Comparison of ENCODE assay signal across 26 cellular contexts in the genomic region with DNA sequence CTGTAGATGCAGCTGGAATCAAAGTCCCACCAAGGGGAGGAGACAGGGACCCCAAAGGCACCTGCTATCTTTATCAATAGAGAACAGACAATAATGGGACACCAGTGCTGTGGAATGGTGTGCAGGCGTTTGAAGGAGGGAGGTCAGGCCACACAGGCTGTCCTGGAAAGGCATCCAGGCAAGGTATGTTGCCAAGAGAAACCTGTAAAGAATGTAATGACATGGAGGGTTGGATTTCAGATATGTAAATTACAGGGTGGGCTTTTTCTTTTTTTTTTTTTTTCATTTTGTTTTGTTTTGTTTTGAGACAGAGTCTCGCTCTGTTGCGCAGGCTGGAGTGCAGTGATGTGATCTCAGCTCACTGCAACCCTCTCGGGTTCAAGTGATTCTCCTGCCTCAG. TPM values are rescaled to one million over a fixed set of nuclear protein-coding genes. Genes with fewer than 3 reads are reported as not detected.
"Had no signal": no experiment of that assay in that cellular context is flagged by ENCODE, and none has a peak within 500 bp of the region (broad histone marks: within the 10 kb centered on the region; RNA-seq: fewer than 3 reads in every experiment).

No MANE protein-coding gene starts in this region.

- H3K4me3 Mint-ChIP-seq: activated CD4-positive, alpha-beta T cell treated with anti-CD3 and anti-CD28 coated beads for 36 hours; activated CD8-positive, alpha-beta T cell treated with anti-CD3 and anti-CD28 coated beads for 36 hours; activated naive CD8-positive, alpha-beta T cell treated with anti-CD3 and anti-CD28 coated beads, Interleukin-2, amount 10 ng/mL, durations not matched to agents 7 days and 5 days; activated T-cell treated with anti-CD3 and anti-CD28 coated beads, Interleukin-2, amount 50 U/mL, for 72 hours; T-helper 1 cell treated with Interleukin-12 subunit alpha and Interleukin-12 subunit beta and Interleukin-4 antibody, amounts not matched to agents 30 μg/mL and 1 μg/mL, for 36 hours had no signal

- H3K27me3 ChIP-seq: adrenal gland, Peyer's patch, SJSA1 had no signal

- H3K36me3 ChIP-seq: adrenal gland, Peyer's patch, SJSA1, WERI-Rb-1 had no signal

- DNase-seq: activated CD4-positive, alpha-beta T cell treated with anti-CD3 and anti-CD28 coated beads for 36 hours; activated CD4-positive, alpha-beta T cell treated with anti-CD3 and anti-CD28 coated beads, Interleukin-2, amount 50 U/mL, for 1 hour; activated CD8-positive, alpha-beta memory T cell treated with anti-CD3 and anti-CD28 coated beads, Interleukin-2, amount 50 U/mL, for 4 hours; activated CD8-positive, alpha-beta T cell treated with anti-CD3 and anti-CD28 coated beads for 36 hours; activated gamma-delta T cell treated with Interleukin-2 at 50 U/mL for 16 hours; activated naive CD4-positive, alpha-beta T cell treated with anti-CD3 and anti-CD28 coated beads, Interleukin-2, amount 50 U/mL, for 16 hours; activated naive CD8-positive, alpha-beta T cell treated with anti-CD3 and anti-CD28 coated beads, Interleukin-2, amount 10 ng/mL, durations not matched to agents 7 days and 5 days; activated T-cell treated with anti-CD3 and anti-CD28 coated beads, Interleukin-2, amount 50 U/mL, for 72 hours; adrenal gland; anterior cingulate cortex; central memory CD4-positive, alpha-beta T cell; MM.1S; NCI-H1105; NCI-H1436; NCI-H1694 treated with DMSO at 0.1 percent for 48 hours; NCI-H2029 treated with DMSO at 0.1 percent for 48 hours; NCI-H510A treated with DMSO at 0.1 percent for 48 hours; NCI-H69; Peyer's patch; SHP77; WERI-Rb-1 had no signal

- H3K9me3 ChIP-seq: adrenal gland, Peyer's patch, SJSA1 had no signal

- H3K27ac ChIP-seq: adrenal gland, KMS-11, Peyer's patch, SJSA1, WERI-Rb-1 had no signal

- ATAC-seq: activated CD4-positive, alpha-beta T cell treated with anti-CD3 and anti-CD28 coated beads for 36 hours; activated CD8-positive, alpha-beta T cell treated with anti-CD3 and anti-CD28 coated beads for 36 hours; activated T-cell treated with anti-CD3 and anti-CD28 coated beads, Interleukin-2, amount 50 U/mL, for 72 hours had no signal

- H3K27ac Mint-ChIP-seq: activated CD4-positive, alpha-beta T cell treated with anti-CD3 and anti-CD28 coated beads for 36 hours; activated CD8-positive, alpha-beta T cell treated with anti-CD3 and anti-CD28 coated beads for 36 hours; activated naive CD8-positive, alpha-beta T cell treated with anti-CD3 and anti-CD28 coated beads, Interleukin-2, amount 10 ng/mL, durations not matched to agents 7 days and 5 days; activated T-cell treated with anti-CD3 and anti-CD28 coated beads, Interleukin-2, amount 50 U/mL, for 72 hours; activated T-helper 2 cell treated with anti-CD3 and anti-CD28 coated beads, Interferon-gamma antibody, Interleukin-2, Interleukin-4, amounts not matched to agents 10 μg/mL and 5 μg/mL and 100 μg/mL, durations not matched to agents 14 hours and 24 hours and 36 hours; T-helper 1 cell treated with Interleukin-12 subunit alpha and Interleukin-12 subunit beta and Interleukin-4 antibody, amounts not matched to agents 30 μg/mL and 1 μg/mL, for 36 hours had no signal

- H3K27me3 Mint-ChIP-seq: activated CD4-positive, alpha-beta T cell treated with anti-CD3 and anti-CD28 coated beads for 36 hours; activated CD8-positive, alpha-beta T cell treated with anti-CD3 and anti-CD28 coated beads for 36 hours had no signal

- H3K4me3 ChIP-seq: adrenal gland, Peyer's patch, SJSA1 had no signal

- H3K4me2 ChIP-seq: KMS-11 had no signal

- H3K9ac ChIP-seq: KMS-11 had no signal

RNA-seq across cellular contexts. Expression of a gene that starts 9.8 kb away (rescaled TPM):
- total RNA-seq: activated CD4-positive, alpha-beta T cell treated with anti-CD3 and anti-CD28 coated beads for 36 hours had no signal

RNA-seq across cellular contexts. Expression of a gene that starts 52.6 kb away (rescaled TPM):
- total RNA-seq: activated CD4-positive, alpha-beta T cell treated with anti-CD3 and anti-CD28 coated beads for 36 hours; activated CD8-positive, alpha-beta T cell treated with anti-CD3 and anti-CD28 coated beads for 36 hours; activated naive CD8-positive, alpha-beta T cell treated with anti-CD3 and anti-CD28 coated beads, Interleukin-2, amount 10 ng/mL, durations not matched to agents 7 days and 5 days; activated T-cell treated with anti-CD3 and anti-CD28 coated beads, Interleukin-2, amount 50 U/mL, for 72 hours; activated T-helper 2 cell treated with anti-CD3 and anti-CD28 coated beads, Interferon-gamma antibody, Interleukin-2, Interleukin-4, amounts not matched to agents 10 μg/mL and 5 μg/mL and 100 μg/mL, durations not matched to agents 14 hours and 24 hours and 36 hours; adrenal gland; chondrocyte; Peyer's patch; SJSA1 had no signal
